ENCODE assay signal across 14 cellular contexts in genomic region chr3:102193255-102193654, GRCh38.
"Had no signal": no experiment of that assay in that cellular context is flagged by ENCODE, and none has a peak within 500 bp of the region (broad histone marks: within the 10 kb centered on the region; RNA-seq: fewer than 3 reads in every experiment).

No MANE protein-coding gene starts in this region.

- H3K4me1 Mint-ChIP-seq: activated CD4-positive, alpha-beta T cell treated with anti-CD3 and anti-CD28 coated beads, Interleukin-2, amount 10 ng/mL, durations not matched to agents 7 days and 5 days had no signal

- H3K4me3 Mint-ChIP-seq: activated B cell treated with CpG ODN at 0.5 μM for 24 hours; activated CD4-positive, alpha-beta T cell treated with anti-CD3 and anti-CD28 coated beads, Interleukin-2, amount 10 ng/mL, durations not matched to agents 7 days and 5 days; activated naive CD4-positive, alpha-beta T cell treated with anti-CD3 and anti-CD28 coated beads, Interleukin-2, amount 10 ng/mL, durations not matched to agents 7 days and 5 days; dendritic cell treated with granulocyte-macrophage colony-stimulating factor and Interleukin-4, amounts not matched to agents 40 ng/mL and 50 ng/mL, for 4 days; effector memory CD8-positive, alpha-beta T cell; T-helper 17 cell had no signal

- H3K27me3 Mint-ChIP-seq: activated B cell treated with CpG ODN at 0.5 μM for 24 hours; activated CD4-positive, alpha-beta T cell treated with anti-CD3 and anti-CD28 coated beads, Interleukin-2, amount 10 ng/mL, durations not matched to agents 7 days and 5 days; effector memory CD8-positive, alpha-beta T cell; T-helper 17 cell had no signal

- H3K4me3 ChIP-seq: sigmoid colon had no signal

- DNase-seq: activated B cell treated with CpG ODN at 0.5 μM for 24 hours; activated CD4-positive, alpha-beta T cell treated with anti-CD3 and anti-CD28 coated beads, Interleukin-2, amount 10 ng/mL, durations not matched to agents 7 days and 5 days; activated naive CD4-positive, alpha-beta T cell treated with anti-CD3 and anti-CD28 coated beads, Interleukin-2, amount 10 ng/mL, durations not matched to agents 7 days and 5 days; activated T-cell treated with anti-CD3 and anti-CD28 coated beads for 4 hours; effector memory CD8-positive, alpha-beta T cell; mesendoderm; sigmoid colon; stimulated activated CD4-positive, alpha-beta T cell treated with anti-CD3 and anti-CD28 coated beads, Interleukin-12 subunit alpha, Interleukin-12 subunit beta, amount 100 ng/mL, for 4 hours; stimulated activated naive CD4-positive, alpha-beta T cell treated with Interleukin-2 at 50 U/mL for 16 hours; T-helper 17 cell had no signal

- H3K27ac Mint-ChIP-seq: activated B cell treated with CpG ODN at 0.5 μM for 24 hours; activated CD4-positive, alpha-beta T cell treated with anti-CD3 and anti-CD28 coated beads, Interleukin-2, amount 10 ng/mL, durations not matched to agents 7 days and 5 days; activated naive CD4-positive, alpha-beta T cell treated with anti-CD3 and anti-CD28 coated beads, Interleukin-2, amount 10 ng/mL, durations not matched to agents 7 days and 5 days; activated T-helper 2 cell treated with anti-CD3 and anti-CD28 coated beads, Interferon-gamma antibody, Interleukin-2, Interleukin-4, amounts not matched to agents 10 μg/mL and 5 μg/mL and 100 μg/mL, durations not matched to agents 14 hours and 24 hours and 36 hours; dendritic cell treated with granulocyte-macrophage colony-stimulating factor and Interleukin-4, amounts not matched to agents 40 ng/mL and 50 ng/mL, for 4 days; effector memory CD8-positive, alpha-beta T cell; T-helper 17 cell had no signal

- H3K9me3 ChIP-seq: sigmoid colon had no signal

- H3K27ac ChIP-seq: sigmoid colon had no signal

- H3K27me3 ChIP-seq: sigmoid colon had no signal

- H3K9me3 Mint-ChIP-seq: activated B cell treated with CpG ODN at 0.5 μM for 24 hours; activated naive CD4-positive, alpha-beta T cell treated with anti-CD3 and anti-CD28 coated beads, Interleukin-2, amount 10 ng/mL, durations not matched to agents 7 days and 5 days; activated T-helper 2 cell treated with anti-CD3 and anti-CD28 coated beads, Interferon-gamma antibody, Interleukin-2, Interleukin-4, amounts not matched to agents 10 μg/mL and 5 μg/mL and 100 μg/mL, durations not matched to agents 14 hours and 24 hours and 36 hours; dendritic cell treated with granulocyte-macrophage colony-stimulating factor and Interleukin-4, amounts not matched to agents 40 ng/mL and 50 ng/mL, for 4 days; effector memory CD8-positive, alpha-beta T cell had no signal

- H3K4me1 ChIP-seq: sigmoid colon had no signal

- ATAC-seq: effector memory CD8-positive, alpha-beta T cell; left lobe of liver; T-helper 17 cell had no signal

- FAIRE-seq: TTC549 had no signal

- H3K36me3 Mint-ChIP-seq: activated naive CD4-positive, alpha-beta T cell treated with anti-CD3 and anti-CD28 coated beads, Interleukin-2, amount 10 ng/mL, durations not matched to agents 7 days and 5 days had no signal

- H3K36me3 ChIP-seq: sigmoid colon had no signal
